8 cellular contexts compared by ENCODE assay signal in the genomic region with DNA sequence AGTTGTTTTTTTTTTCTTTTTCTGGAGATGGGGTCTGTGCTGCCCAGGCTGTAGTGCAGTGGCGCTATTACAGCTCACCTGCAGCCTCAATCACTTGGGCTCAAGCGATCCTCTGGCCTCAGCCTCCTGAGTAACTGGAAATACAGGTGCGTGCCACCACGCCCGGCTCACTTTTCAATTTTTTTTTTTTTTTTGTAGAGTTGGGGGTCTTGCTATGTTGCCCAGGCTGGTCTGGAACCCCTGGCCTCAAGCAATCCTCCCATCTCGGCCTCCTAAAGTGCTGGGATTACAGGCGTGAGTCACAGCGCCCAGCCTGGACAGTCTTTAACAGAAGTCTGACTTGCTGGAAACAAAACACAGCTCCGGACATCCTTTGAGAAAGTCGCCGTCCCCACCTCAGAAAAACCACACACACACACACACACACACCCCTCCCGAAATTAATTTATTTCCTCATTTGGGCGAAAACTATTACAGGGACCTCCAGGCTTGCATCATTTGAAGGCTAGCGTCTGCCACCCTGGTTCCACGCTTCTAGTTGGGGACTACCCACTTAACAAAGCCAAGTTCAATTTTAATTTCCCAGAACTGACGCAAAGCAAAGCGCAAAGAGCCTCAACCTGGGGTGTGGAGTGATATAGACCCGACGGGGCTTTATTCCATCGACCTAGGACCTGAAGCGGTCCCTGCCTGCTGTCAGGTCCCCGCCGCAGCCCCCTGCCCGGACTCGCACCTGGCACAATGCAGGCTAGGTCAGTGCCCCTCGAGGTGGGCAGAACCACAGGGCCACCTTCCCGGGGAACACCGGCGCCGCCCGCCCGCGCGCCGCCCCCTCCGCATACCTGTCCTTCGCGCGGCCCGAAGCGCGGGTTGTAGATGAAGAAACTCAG. TPM values are rescaled to one million over a fixed set of nuclear protein-coding genes. Genes with fewer than 3 reads are reported as not detected.
DNase-seq lines count a peak whose midpoint lies in the region; ATAC-seq, FAIRE-seq and TF ChIP-seq lines count a peak whose summit lies in the region.
"Not testable (repeated sequence)": the region's sequence is repeated elsewhere in the genome, so short reads cannot be mapped to it uniquely, and the experiment has no call there.

No MANE protein-coding gene starts in this region.

- H2BK12ac ChIP-seq in H1 (ENCODE audit: low read depth, low read length): not testable (repeated sequence)

- H4K5ac ChIP-seq in H1 (ENCODE audit: insufficient read length, low read depth, low read length): not testable (repeated sequence)

- H3K18ac ChIP-seq in H1 (ENCODE audit: extremely low read depth, low read length): not testable (repeated sequence)

- peak overlapping the region in 1 of 2 experiments; percentile 21; a peak in 1 of 4 replicates for H3K4me2 ChIP-seq in H1 (ENCODE audit: insufficient read depth in 1 of 2, low read depth in 2 of 2, low read length in 2 of 2)

- peaks cover 7 to 14% (median 13%) of the 10 kb centered on the region in 3 donors for H3K4me1 Mint-ChIP-seq in CD8-positive, alpha-beta memory T cell
- H3K4me1 Mint-ChIP-seq in activated CD8-positive, alpha-beta T cell treated with anti-CD3 and anti-CD28 coated beads for 36 hours (ENCODE audit: low read depth); stimulated activated naive CD8-positive, alpha-beta T cell treated with anti-CD3 and anti-CD28 coated beads, Interleukin-15, amount 100 ng/mL, for 72 hours: not testable (repeated sequence)

- H3K23ac ChIP-seq in H1 (ENCODE audit: insufficient read length): not testable (repeated sequence)

- not testable (repeated sequence) for H2AFZ ChIP-seq in H1 (ENCODE audit: low read length)

- POLR2A ChIA-PET in CD8-positive, alpha-beta memory T cell (lab: Charles Lee); activated CD8-positive, alpha-beta T cell treated with anti-CD3 and anti-CD28 coated beads for 36 hours (lab: Charles Lee); H1 (lab: Charles Lee; ENCODE audit: partially characterized antibody): not testable (repeated sequence)

- not testable (repeated sequence) for H3K36me3 ChIP-seq in CD8-positive, alpha-beta memory T cell (ENCODE audit: insufficient read depth, low read length); H1 (ENCODE audit: control insufficient read depth in 2 of 4, insufficient read depth in 4 of 4, low read length in 3 of 4)
- peaks cover 12% of the 10 kb centered on the region; the same call in 1 of the 2 replicates for H3K36me3 ChIP-seq in HUES64 (ENCODE audit: insufficient read depth, low read length)
- peaks cover 20% of the 10 kb centered on the region for H3K36me3 ChIP-seq in mesodermal cell (ENCODE audit: control insufficient read depth, insufficient read depth, low read length)

- not testable (repeated sequence) for H3K4ac ChIP-seq in H1 (replicated peaks; ENCODE audit: insufficient read length, low read depth, low read length)

- not testable (repeated sequence) for H3K27me3 ChIP-seq in CD8-positive, alpha-beta memory T cell (ENCODE audit: insufficient read depth, low read length, poor library complexity, severe bottlenecking); HUES64 (ENCODE audit: insufficient read depth, low read length); H1 (replicated peaks in 1 of 4; ENCODE audit: control insufficient read depth in 3 of 4, extremely low read depth in 1 of 4, insufficient read depth in 3 of 4, low read length in 3 of 4)

- TF ChIP-seq CTCF in activated CD8-positive, alpha-beta T cell treated with anti-CD3 and anti-CD28 coated beads for 36 hours (IDR thresholded peaks at IDR 0.05); H1 (IDR thresholded peaks at IDR 0.05; ENCODE audit: control extremely low read depth in 1 of 3, insufficient read depth in 1 of 3, low read depth in 1 of 3, low read length in 3 of 3): not testable (repeated sequence)

- not testable (repeated sequence) for H3K23me2 ChIP-seq in H1 (ENCODE audit: low read depth, low read length)

- not testable (repeated sequence) for H2AK5ac ChIP-seq in H1 (ENCODE audit: low read depth, low read length)

- CTCF ChIA-PET in CD8-positive, alpha-beta memory T cell (lab: Charles Lee); activated CD8-positive, alpha-beta T cell treated with anti-CD3 and anti-CD28 coated beads for 36 hours (lab: Charles Lee): not testable (repeated sequence)
- CTCF ChIA-PET in H1 (lab: Charles Lee; ENCODE audit: partially characterized antibody): interaction anchor here (0.6 kb wide), 1 partner anchor 185 kb away, joined by 3 read pairs; no protein-coding TSS in a partner anchor

- H3K79me1 ChIP-seq in H1 (ENCODE audit: low read depth, low read length): not testable (repeated sequence)

- not testable (repeated sequence) for H3K27me3 Mint-ChIP-seq in CD8-positive, alpha-beta memory T cell; activated CD8-positive, alpha-beta T cell treated with anti-CD3 and anti-CD28 coated beads for 36 hours; stimulated activated naive CD8-positive, alpha-beta T cell treated with anti-CD3 and anti-CD28 coated beads, Interleukin-15, amount 100 ng/mL, for 72 hours

- not testable (repeated sequence) for TF ChIP-seq RAD21 in H1 (IDR thresholded peaks at IDR 0.05 in 1 of 2, conservative IDR thresholded peaks at IDR 0.05 in 1 of 2; ENCODE audit: low read depth in 2 of 2, low read length in 2 of 2)

- H3K27ac Mint-ChIP-seq in CD8-positive, alpha-beta memory T cell: peak overlapping the region in 6 of 8 donors; percentile 36 to 77 (median 61)
- peak overlapping the region; percentile 66 for H3K27ac Mint-ChIP-seq in activated CD8-positive, alpha-beta T cell treated with anti-CD3 and anti-CD28 coated beads for 36 hours
- peak overlapping the region in 1 of 2 donors; percentile 81 for H3K27ac Mint-ChIP-seq in stimulated activated naive CD8-positive, alpha-beta T cell treated with anti-CD3 and anti-CD28 coated beads, Interleukin-15, amount 100 ng/mL, for 72 hours

- not testable (repeated sequence) for H3K56ac ChIP-seq in H1 (replicated peaks; ENCODE audit: insufficient read length, low read depth, low read length)

- H3K4me3 ChIP-seq in CD8-positive, alpha-beta memory T cell (ENCODE audit: low read length): not testable (repeated sequence)
- H3K4me3 ChIP-seq in HUES64 (ENCODE audit: low read length) (peak overlapping the region; percentile 47), H1 (ENCODE audit: extremely low read depth in 1 of 4, insufficient read depth in 2 of 4, low read depth in 3 of 4, low read length in 4 of 4) (peak overlapping the region in 3 of 4 experiments; percentile 14 to 57 (median 20); a peak in 3 of 8 replicates), mesodermal cell (ENCODE audit: extremely low read depth, insufficient read depth, low read length, poor library complexity, severe bottlenecking) (peak overlapping the region; percentile 40)

- peak overlapping the region; percentile 16 for H3K27ac ChIP-seq in CD8-positive, alpha-beta memory T cell (ENCODE audit: low read depth, low read length)
- not testable (repeated sequence) for H3K27ac ChIP-seq in HUES64 (ENCODE audit: low read depth, low read length); H1 (ENCODE audit: low read depth, low read length); mesodermal cell (ENCODE audit: low read depth, low read length, severe bottlenecking)

- H2BK20ac ChIP-seq in H1 (ENCODE audit: low read length): not testable (repeated sequence)

- H2BK15ac ChIP-seq in H1 (ENCODE audit: low read length): not testable (repeated sequence)

- not testable (repeated sequence) for H3K9me3 Mint-ChIP-seq in CD8-positive, alpha-beta memory T cell; activated CD8-positive, alpha-beta T cell treated with anti-CD3 and anti-CD28 coated beads for 36 hours; stimulated activated naive CD8-positive, alpha-beta T cell treated with anti-CD3 and anti-CD28 coated beads, Interleukin-15, amount 100 ng/mL, for 72 hours

- not testable (repeated sequence) for H2BK5ac ChIP-seq in H1 (ENCODE audit: low read depth, low read length)

- not testable (repeated sequence) for H3K14ac ChIP-seq in H1 (ENCODE audit: insufficient read length)

- H3K36me3 Mint-ChIP-seq in CD8-positive, alpha-beta memory T cell: peaks cover 0 to 22% (median 4%) of the 10 kb centered on the region in 3 donors
- H3K36me3 Mint-ChIP-seq in activated CD8-positive, alpha-beta T cell treated with anti-CD3 and anti-CD28 coated beads for 36 hours (ENCODE audit: low read depth): peaks cover 11% of the 10 kb centered on the region

- FAIRE-seq in H1 (lab: Jason Lieb, UNC): not testable (repeated sequence)

- peak overlapping the region; percentile 46 to 94 (median 82) for H3K4me3 Mint-ChIP-seq in CD8-positive, alpha-beta memory T cell
- H3K4me3 Mint-ChIP-seq in activated CD8-positive, alpha-beta T cell treated with anti-CD3 and anti-CD28 coated beads for 36 hours: peak overlapping the region; percentile 70
- peak overlapping the region; percentile 64 to 88 for H3K4me3 Mint-ChIP-seq in stimulated activated naive CD8-positive, alpha-beta T cell treated with anti-CD3 and anti-CD28 coated beads, Interleukin-15, amount 100 ng/mL, for 72 hours

- not testable (repeated sequence) for H3K9ac ChIP-seq in HUES64 (ENCODE audit: low read depth, low read length); H1 (replicated peaks in 1 of 4; ENCODE audit: extremely low read depth in 1 of 4, low read depth in 3 of 4, low read length in 3 of 4)

- H4K91ac ChIP-seq in H1 (replicated peaks; ENCODE audit: insufficient read length, low read length): not testable (repeated sequence)

- intact Hi-C loops in activated CD8-positive, alpha-beta T cell treated with anti-CD3 and anti-CD28 coated beads for 36 hours (cut with micrococcal nuclease): not testable (repeated sequence)

- not testable (repeated sequence) for H3K4me1 ChIP-seq in CD8-positive, alpha-beta memory T cell (ENCODE audit: insufficient read depth, low read length); HUES64 (ENCODE audit: insufficient read depth, low read length); H1 (replicated peaks in 1 of 4; ENCODE audit: control insufficient read depth in 3 of 4, insufficient read depth in 4 of 4, low read length in 3 of 4); mesodermal cell (ENCODE audit: control insufficient read depth, insufficient read depth, low read length, poor library complexity, severe bottlenecking)

- TF ChIP-seq POLR2A in H1 (IDR thresholded peaks at IDR 0.05; ENCODE audit: control extremely low read depth in 1 of 2, low read depth in 2 of 2, low read length in 2 of 2): not testable (repeated sequence)

- not testable (repeated sequence) for H4K8ac ChIP-seq in H1 (ENCODE audit: extremely low read depth, insufficient read depth, low read length)

- ATAC-seq in GM19463 (IDR thresholded peaks at IDR 0.05; ENCODE audit: unreplicated experiment) (peak; percentile 42), HG02870 (IDR thresholded peaks at IDR 0.05; ENCODE audit: unreplicated experiment) (peak; percentile 33)
- peak; percentile 71 for ATAC-seq in activated CD8-positive, alpha-beta T cell treated with anti-CD3 and anti-CD28 coated beads for 36 hours
- peak; percentile 73 for ATAC-seq in stimulated activated naive CD8-positive, alpha-beta T cell treated with anti-CD3 and anti-CD28 coated beads, Interleukin-15, amount 100 ng/mL, for 72 hours

- WGBS in HUES64: 13% methylated on average over 3 of the region's 42 CpGs
- no CpG with 5 or more reads among the region's 42 CpGs for WGBS in H1 (ENCODE audit: extremely low coverage in 1 of 2, insufficient coverage in 1 of 2, insufficient read length in 1 of 2, insufficient replicate concordance in 2 of 2, low coverage in 1 of 2, low lambda C conversion rate in 2 of 2, missing lambda C conversion rate in 1 of 2), 2 experiments
- WGBS in mesodermal cell (ENCODE audit: insufficient coverage in 2 of 2), 2 experiments: no CpG with 5 or more reads among the region's 42 CpGs

- H3K9me3 ChIP-seq in CD8-positive, alpha-beta memory T cell (ENCODE audit: low read length); HUES64 (ENCODE audit: insufficient read depth, low read depth, low read length); H1 (ENCODE audit: insufficient read depth in 2 of 2, low read depth in 1 of 2, low read length in 1 of 2); mesodermal cell (ENCODE audit: control insufficient read depth, low read length): not testable (repeated sequence)

- not testable (repeated sequence) for H4K20me1 ChIP-seq in H1 (replicated peaks in 1 of 2; ENCODE audit: control insufficient read depth in 1 of 2, insufficient read depth in 2 of 2, low read length in 2 of 2)

- peak in 1 of 5 donors; percentile 11 for DNase-seq in CD8-positive, alpha-beta memory T cell
- not testable (repeated sequence) for DNase-seq in activated CD8-positive, alpha-beta T cell treated with anti-CD3 and anti-CD28 coated beads for 36 hours; H1 (ENCODE audit: low read depth in 1 of 2, low spot score in 2 of 2); stimulated activated naive CD8-positive, alpha-beta T cell treated with anti-CD3 and anti-CD28 coated beads, Interleukin-15, amount 100 ng/mL, for 72 hours

- not testable (repeated sequence) for TF ChIP-seq EP300 in H1 (IDR thresholded peaks at IDR 0.05; ENCODE audit: borderline replicate concordance in 1 of 2, low read depth in 2 of 2, low read length in 2 of 2)

- H3K79me2 ChIP-seq in H1 (ENCODE audit: control insufficient read depth in 1 of 2, insufficient read depth in 2 of 2, low read length in 2 of 2): not testable (repeated sequence)

- H2BK120ac ChIP-seq in H1 (replicated peaks; ENCODE audit: low read depth, low read length): not testable (repeated sequence)

RNA-seq across cellular contexts. Expression of gene CCZ1B, which starts 0.6 kb away (rescaled TPM):
- 10 to 100 TPM; 52.2 to 60.5 TPM for total RNA-seq in CD8-positive, alpha-beta memory T cell
- 34.4 TPM for polyA plus RNA-seq in CD8-positive, alpha-beta memory T cell
- 52.5 TPM for polyA plus RNA-seq in HUES64 (2013, experiment 1 of 2)
- polyA plus RNA-seq in HUES64 (2013, experiment 2 of 2): 59.3 TPM
- total RNA-seq in activated CD8-positive, alpha-beta T cell treated with anti-CD3 and anti-CD28 coated beads for 36 hours: 10 to 100 TPM; 36.9 to 48.7 TPM
- total RNA-seq in H1 (2021; fragmentation: NEBNext Ultra II Directional; extraction: Animal tissue kit (Norgen Biotek cat#: 25700)): 55.2 and 58.2 TPM in 2 replicates
- 8.3 and 18.0 TPM in 2 replicates for polyA plus RNA-seq in H1 (2011; rRNA removed)
- 34.3 TPM for polyA plus RNA-seq in H1 (2011; cell fraction: cytosol; rRNA removed)
- 11.7 TPM for polyA plus RNA-seq in H1 (2011; cell fraction: nucleus; rRNA removed)
- 35.6 to 61.5 TPM (median 54.6 TPM) in 4 replicates for polyA plus RNA-seq in H1 (2012, experiment 1 of 2)
- 2.1 TPM for polyA plus RNA-seq in H1 (2012, experiment 2 of 2)
- polyA plus RNA-seq in H1 (2013, experiment 1 of 2): 14.2 TPM
- polyA plus RNA-seq in H1 (2013, experiment 2 of 2): 12.6 TPM
- polyA minus RNA-seq in H1 (2011; rRNA and poly(A)+ RNA removed): 17.1 and 19.7 TPM in 2 replicates
- 18.1 TPM for polyA minus RNA-seq in H1 (2011; cell fraction: cytosol; rRNA and poly(A)+ RNA removed)
- polyA minus RNA-seq in H1 (2011; cell fraction: nucleus; rRNA and poly(A)+ RNA removed): 22.4 TPM
- 60.8 TPM for polyA plus RNA-seq in mesodermal cell (2013, experiment 1 of 2)
- 62.5 TPM for polyA plus RNA-seq in mesodermal cell (2013, experiment 2 of 2)
